Comparison of ENCODE assay signal across 19 cellular contexts in genomic region chr5:149207821-149208220, GRCh38.
"Had no signal": no experiment of that assay in that cellular context is flagged by ENCODE, and none has a peak within 500 bp of the region (broad histone marks: within the 10 kb centered on the region; RNA-seq: fewer than 3 reads in every experiment).

No MANE protein-coding gene starts in this region.

- H3K27me3 ChIP-seq: body of pancreas, foreskin keratinocyte, hepatocyte, transverse colon had no signal

- H3K9me3 ChIP-seq: body of pancreas, transverse colon had no signal

- H3K4me1 ChIP-seq: body of pancreas had no signal

- H3K4me3 ChIP-seq: body of pancreas, hepatocyte, transverse colon had no signal

- H3K27ac ChIP-seq: body of pancreas, foreskin keratinocyte, hepatocyte, transverse colon had no signal

- DNase-seq: activated CD4-positive, alpha-beta memory T cell treated with anti-CD3 and anti-CD28 coated beads, Interleukin-2, amount 10 ng/mL, durations not matched to agents 7 days and 5 days; activated CD4-positive, alpha-beta T cell treated with anti-CD3 and anti-CD28 coated beads for 48 hours; activated CD4-positive, CD25-positive, alpha-beta regulatory T cell; activated gamma-delta T cell treated with Interleukin-2 at 50 U/mL for 16 hours; anterior cingulate cortex; body of pancreas; caudate nucleus; dermis blood vessel endothelial cell; effector memory CD4-positive, alpha-beta T cell; foreskin keratinocyte; immature natural killer cell; natural killer cell; stimulated activated CD4-positive, alpha-beta T cell treated with anti-CD3 and anti-CD28 coated beads, Interleukin-2, amount 100 ng/mL, for 48 hours; stimulated activated CD8-positive, alpha-beta memory T cell treated with anti-CD3 and anti-CD28 coated beads, Interleukin-4, amount 100 ng/mL, for 48 hours; stimulated activated naive B cell treated with anti-CD40 and anti-IgM and Interleukin-4, amounts not matched to agents 10 μg/mL and 1 μg/mL and 100 μg/mL, for 72 hours; T1000; transverse colon had no signal

- H3K36me3 ChIP-seq: transverse colon had no signal

- ATAC-seq: body of pancreas; foreskin keratinocyte; left lobe of liver; natural killer cell; stimulated activated naive B cell treated with anti-CD40 and anti-IgM and Interleukin-4, amounts not matched to agents 10 μg/mL and 1 μg/mL and 100 μg/mL, for 72 hours had no signal
